30 cellular contexts compared by ENCODE assay signal in genomic region chr14:42123526-42123925, GRCh38.
"Had no signal": no experiment of that assay in that cellular context is flagged by ENCODE, and none has a peak within 500 bp of the region (broad histone marks: within the 10 kb centered on the region; RNA-seq: fewer than 3 reads in every experiment).

No MANE protein-coding gene starts in this region.

- H3K4me3 ChIP-seq: adrenal gland, body of pancreas, esophagus muscularis mucosa, gastrocnemius medialis, heart left ventricle had no signal

- H3K9me3 ChIP-seq: adrenal gland, body of pancreas, esophagus muscularis mucosa, gastrocnemius medialis, heart left ventricle had no signal

- H3K27me3 ChIP-seq: adrenal gland, body of pancreas, esophagus muscularis mucosa, foreskin keratinocyte, gastrocnemius medialis, heart left ventricle had no signal

- H3K36me3 ChIP-seq: adrenal gland, esophagus muscularis mucosa, gastrocnemius medialis, heart left ventricle had no signal

- ATAC-seq: activated CD4-positive, alpha-beta T cell treated with anti-CD3 and anti-CD28 coated beads for 36 hours; activated CD8-positive, alpha-beta memory T cell treated with anti-CD3 and anti-CD28 coated beads, Interleukin-2, amount 10 ng/mL, durations not matched to agents 7 days and 5 days; activated CD8-positive, alpha-beta T cell treated with anti-CD3 and anti-CD28 coated beads, Interleukin-2, amount 10 ng/mL, durations not matched to agents 7 days and 5 days; activated naive CD8-positive, alpha-beta T cell treated with anti-CD3 and anti-CD28 coated beads, Interleukin-2, amount 50 U/mL, for 24 hours; body of pancreas; effector memory CD8-positive, alpha-beta T cell; foreskin keratinocyte; gastrocnemius medialis; heart left ventricle; T-helper 17 cell had no signal

- H3K4me1 ChIP-seq: adrenal gland, body of pancreas, esophagus muscularis mucosa, foreskin keratinocyte, gastrocnemius medialis, heart left ventricle had no signal

- DNase-seq: activated CD4-positive, alpha-beta memory T cell treated with anti-CD3 and anti-CD28 coated beads for 36 hours; activated CD4-positive, alpha-beta T cell treated with anti-CD3 and anti-CD28 coated beads for 36 hours; activated CD4-positive, alpha-beta T cell treated with anti-CD3 and anti-CD28 coated beads, Interleukin-2, amount 10 ng/mL, durations not matched to agents 24 days and 14 days; activated CD4-positive, CD25-positive, alpha-beta regulatory T cell; activated CD4-positive, CD25-positive, alpha-beta regulatory T cell treated with anti-CD3 and anti-CD28 coated beads, Interleukin-2, amount 50 U/mL, for 72 hours; activated CD8-positive, alpha-beta memory T cell treated with anti-CD3 and anti-CD28 coated beads, Interleukin-2, amount 10 ng/mL, durations not matched to agents 7 days and 5 days; activated CD8-positive, alpha-beta memory T cell treated with anti-CD3 and anti-CD28 coated beads, Interleukin-2, amount 50 U/mL, for 4 hours; activated CD8-positive, alpha-beta T cell treated with anti-CD3 and anti-CD28 coated beads, Interleukin-2, amount 10 ng/mL, durations not matched to agents 7 days and 5 days; activated effector memory CD4-positive, alpha-beta T cell treated with anti-CD3 and anti-CD28 coated beads, Interleukin-2, amount 50 U/mL, for 16 hours; activated naive CD4-positive, alpha-beta T cell treated with anti-CD3 and anti-CD28 coated beads for 36 hours; activated naive CD8-positive, alpha-beta T cell treated with anti-CD3 and anti-CD28 coated beads for 36 hours; activated naive CD8-positive, alpha-beta T cell treated with anti-CD3 and anti-CD28 coated beads, Interleukin-2, amount 50 U/mL, for 24 hours; activated T-cell treated with anti-CD3 and anti-CD28 coated beads, Interleukin-2, amount 50 U/mL, for 1 hour; activated T-cell treated with anti-CD3 and anti-CD28 coated beads, Interleukin-2, amount 50 U/mL, for 48 hours; adrenal gland; amygdala; aorta; body of pancreas; caudate nucleus; cortex of kidney; dermis blood vessel endothelial cell; effector CD4-positive, alpha-beta T cell; effector memory CD8-positive, alpha-beta T cell; erythroblast; foreskin keratinocyte; gastrocnemius medialis; glutamatergic neuron; heart left ventricle; T-helper 17 cell had no signal

- H3K27ac ChIP-seq: adrenal gland, body of pancreas, esophagus muscularis mucosa, foreskin keratinocyte, gastrocnemius medialis, heart left ventricle had no signal
